Comparison of ENCODE assay signal across 28 cellular contexts in the genomic region with DNA sequence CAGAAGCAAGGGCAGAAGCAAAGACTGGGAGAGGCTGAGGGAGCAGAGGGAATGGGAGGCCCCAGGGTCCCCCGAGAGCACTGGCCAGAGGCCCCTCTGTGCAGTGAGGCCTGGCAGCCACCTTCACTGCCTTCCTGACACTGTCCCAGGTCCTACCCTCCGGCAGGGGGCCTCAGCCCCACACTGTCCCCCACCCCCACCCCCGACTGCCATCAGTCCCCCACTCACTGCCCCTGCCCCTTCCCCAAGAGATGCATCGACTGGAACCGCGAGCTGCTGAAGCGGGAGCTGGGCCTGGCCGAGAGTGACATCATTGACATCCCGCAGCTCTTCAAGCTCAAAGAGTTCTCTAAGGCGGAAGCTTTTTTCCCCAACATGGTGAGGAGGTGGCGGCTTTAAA. TPM values are rescaled to one million over a fixed set of nuclear protein-coding genes. Genes with fewer than 3 reads are reported as not detected.
"Had no signal": no experiment of that assay in that cellular context is flagged by ENCODE, and none has a peak within 500 bp of the region (broad histone marks: within the 10 kb centered on the region; RNA-seq: fewer than 3 reads in every experiment).

No MANE protein-coding gene starts in this region.

- H3K9me3 Mint-ChIP-seq: activated CD8-positive, alpha-beta T cell treated with anti-CD3 and anti-CD28 coated beads for 36 hours; activated naive CD4-positive, alpha-beta T cell treated with anti-CD3 and anti-CD28 coated beads, Interleukin-2, amount 50 U/mL, for 24 hours had no signal

- H3K27ac ChIP-seq: body of pancreas, cardiac muscle cell, heart left ventricle, left lung, pancreas, psoas muscle, right atrium auricular region, thoracic aorta, vagina had no signal

- H3K36me3 Mint-ChIP-seq: activated CD8-positive, alpha-beta memory T cell treated with anti-CD3 and anti-CD28 coated beads, Interleukin-2, amount 10 ng/mL, durations not matched to agents 7 days and 5 days; activated naive CD4-positive, alpha-beta T cell treated with anti-CD3 and anti-CD28 coated beads, Interleukin-2, amount 50 U/mL, for 24 hours; type B pancreatic cell had no signal

- H3K4me3 ChIP-seq: body of pancreas, cardiac muscle cell, heart left ventricle, left lung, lung, pancreas, psoas muscle, right atrium auricular region, thoracic aorta, vagina had no signal

- H3K27me3 Mint-ChIP-seq: activated CD8-positive, alpha-beta memory T cell treated with anti-CD3 and anti-CD28 coated beads, Interleukin-2, amount 10 ng/mL, durations not matched to agents 7 days and 5 days; activated CD8-positive, alpha-beta T cell treated with anti-CD3 and anti-CD28 coated beads for 36 hours had no signal

- H3K4me3 Mint-ChIP-seq: activated CD8-positive, alpha-beta memory T cell treated with anti-CD3 and anti-CD28 coated beads, Interleukin-2, amount 10 ng/mL, durations not matched to agents 7 days and 5 days; activated CD8-positive, alpha-beta T cell treated with anti-CD3 and anti-CD28 coated beads for 36 hours; activated naive CD4-positive, alpha-beta T cell treated with anti-CD3 and anti-CD28 coated beads, Interleukin-2, amount 50 U/mL, for 24 hours; naive thymus-derived CD4-positive, alpha-beta T cell; type B pancreatic cell had no signal

- H3K36me3 ChIP-seq: cardiac muscle cell, heart left ventricle, pancreas, right atrium auricular region, thoracic aorta, vagina had no signal

- H3K4me1 ChIP-seq: body of pancreas, heart left ventricle, left lung, pancreas, psoas muscle, right atrium auricular region, vagina had no signal

- H3K27me3 ChIP-seq: body of pancreas, cardiac muscle cell, pancreas, right atrium auricular region, vagina had no signal

- ATAC-seq: activated CD8-positive, alpha-beta memory T cell treated with anti-CD3 and anti-CD28 coated beads, Interleukin-2, amount 10 ng/mL, durations not matched to agents 7 days and 5 days; activated CD8-positive, alpha-beta T cell treated with anti-CD3 and anti-CD28 coated beads for 36 hours; body of pancreas; heart left ventricle; left lung; naive thymus-derived CD4-positive, alpha-beta T cell; pancreas; psoas muscle had no signal

- H3K27ac Mint-ChIP-seq: activated CD8-positive, alpha-beta memory T cell treated with anti-CD3 and anti-CD28 coated beads, Interleukin-2, amount 10 ng/mL, durations not matched to agents 7 days and 5 days; activated CD8-positive, alpha-beta T cell treated with anti-CD3 and anti-CD28 coated beads for 36 hours; activated naive CD4-positive, alpha-beta T cell treated with anti-CD3 and anti-CD28 coated beads, Interleukin-2, amount 50 U/mL, for 24 hours; naive thymus-derived CD4-positive, alpha-beta T cell; type B pancreatic cell had no signal

- H3K9me3 ChIP-seq: body of pancreas, left lung, pancreas, psoas muscle, right atrium auricular region, thoracic aorta, vagina had no signal

- DNase-seq: activated CD4-positive, alpha-beta T cell treated with anti-CD3 and anti-CD28 coated beads for 48 hours; activated CD4-positive, CD25-positive, alpha-beta regulatory T cell; activated CD8-positive, alpha-beta memory T cell treated with anti-CD3 and anti-CD28 coated beads, Interleukin-2, amount 10 ng/mL, durations not matched to agents 7 days and 5 days; activated CD8-positive, alpha-beta T cell treated with anti-CD3 and anti-CD28 coated beads for 36 hours; activated gamma-delta T cell treated with Interleukin-2 at 50 U/mL for 16 hours; activated T-cell treated with anti-CD3 and anti-CD28 coated beads for 4 hours; anterior cingulate cortex; body of pancreas; heart left ventricle; kidney; left lung; naive thymus-derived CD4-positive, alpha-beta T cell; pancreas; psoas muscle; stimulated activated CD4-positive, alpha-beta T cell treated with anti-CD3 and anti-CD28 coated beads, Interleukin-4, amount 100 ng/mL, for 24 hours; stimulated activated naive CD4-positive, alpha-beta T cell treated with Interleukin-2 at 50 U/mL for 16 hours; T1000 had no signal

- FAIRE-seq: endometrium, kidney, pancreas had no signal

RNA-seq across cellular contexts. Expression of a gene that starts 13.0 kb away (rescaled TPM):
- total RNA-seq: activated CD8-positive, alpha-beta memory T cell treated with anti-CD3 and anti-CD28 coated beads, Interleukin-2, amount 10 ng/mL, durations not matched to agents 7 days and 5 days; activated CD8-positive, alpha-beta T cell treated with anti-CD3 and anti-CD28 coated beads for 36 hours; body of pancreas; cardiac muscle cell; chondrocyte; epithelial cell of proximal tubule; fibroblast of villous mesenchyme; heart left ventricle; kidney; left lung; lung; naive thymus-derived CD4-positive, alpha-beta T cell; pancreas; psoas muscle; right atrium auricular region; thoracic aorta; vagina had no signal
- polyA plus RNA-seq: cardiac muscle cell; heart left ventricle; lung; naive thymus-derived CD4-positive, alpha-beta T cell; pancreas had no signal

RNA-seq across cellular contexts. Expression of a gene that starts 51.0 kb away (rescaled TPM):
- total RNA-seq: body of pancreas, cardiac muscle cell, chondrocyte, epithelial cell of proximal tubule, fibroblast of villous mesenchyme had no signal
- polyA plus RNA-seq: cardiac muscle cell had no signal
